7 cellular contexts compared by ENCODE assay signal in the genomic region with DNA sequence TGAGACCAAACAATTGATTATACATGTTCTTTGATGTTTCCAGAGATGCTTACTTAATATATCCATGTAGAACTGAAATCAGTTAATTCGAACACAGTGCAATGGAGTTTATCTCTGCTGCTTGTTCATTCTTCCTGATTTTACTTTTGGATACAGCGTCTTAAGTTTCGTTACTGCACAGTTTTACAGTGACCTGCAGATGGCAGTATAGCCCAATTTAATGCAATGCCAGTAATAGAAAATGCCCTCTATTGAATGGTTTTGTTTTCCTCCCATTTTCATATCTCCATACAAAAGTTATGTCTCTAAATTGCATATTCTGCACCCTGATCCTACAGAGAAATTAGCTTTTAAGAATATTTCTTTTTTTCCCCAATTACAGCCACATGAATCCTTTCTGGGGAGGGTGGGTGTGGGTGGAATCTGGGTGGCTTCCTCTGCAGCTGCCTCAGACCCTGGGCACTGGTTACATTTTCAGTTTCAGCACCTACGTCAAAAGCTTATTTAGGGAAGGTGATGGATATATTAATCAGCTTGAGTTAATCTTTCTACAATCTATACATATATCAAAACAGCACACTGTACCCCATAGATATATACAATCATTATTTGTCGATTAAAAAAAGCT.
DNase-seq lines count a peak whose midpoint lies in the region; ATAC-seq and TF ChIP-seq lines count a peak whose summit lies in the region.

No MANE protein-coding gene starts in this region.

- no peak for TF ChIP-seq POLR2A in transverse colon (IDR thresholded peaks at IDR 0.05)

- H3K4me3 ChIP-seq in mammary epithelial cell (replicated peaks in 1 of 3; ENCODE audit: insufficient read depth in 1 of 3, low read depth in 2 of 3, low read length in 3 of 3): no peak overlapping the region
- H3K4me3 ChIP-seq in left lung: no peak overlapping the region
- no peak overlapping the region for H3K4me3 ChIP-seq in transverse colon

- no peaks in the 10 kb centered on the region for H3K9me3 ChIP-seq in mammary epithelial cell (replicated peaks; ENCODE audit: insufficient read depth, low read length)
- no peaks in the 10 kb centered on the region for H3K9me3 ChIP-seq in left lung
- no peaks in the 10 kb centered on the region for H3K9me3 ChIP-seq in transverse colon

- ATAC-seq in GM19043 (IDR thresholded peaks at IDR 0.05; ENCODE audit: low read depth, unreplicated experiment) (peak; percentile 64), left lung (peak; percentile 86)

- no peaks in the 10 kb centered on the region for H4K20me1 ChIP-seq in mammary epithelial cell (ENCODE audit: insufficient read depth, low read length)

- dilution Hi-C loops in mammary epithelial cell (cut with HindIII; ENCODE audit: low sequenced_read_pairs): no loop called here

- H2AFZ ChIP-seq in mammary epithelial cell (ENCODE audit: low read depth, low read length): no peak overlapping the region

- WGBS in mammary epithelial cell (ENCODE audit: low coverage, missing lambda C conversion rate): 18% methylated on average over 5 of the region's 5 CpGs
- 21% methylated on average over 5 of the region's 5 CpGs for WGBS in transverse colon (ENCODE audit: low coverage in 1 of 2), 2 donors

- CTCF ChIA-PET in mammary epithelial cell (lab: Charles Lee; ENCODE audit: low non-redundant PET): interaction anchor here (0.8 kb wide), 1 partner anchor 10 kb away, joined by 3 read pairs; no protein-coding TSS in a partner anchor

- TF ChIP-seq EP300 in transverse colon (IDR thresholded peaks at IDR 0.05; ENCODE audit: low read depth): no peak

- H3K36me3 ChIP-seq in mammary epithelial cell (ENCODE audit: insufficient read depth, low read length) (no peaks in the 10 kb centered on the region), left lung (no peaks in the 10 kb centered on the region), transverse colon (no peaks in the 10 kb centered on the region)

- BruUV-seq in mammary epithelial cell (replicated peaks; lab: Mats Ljungman, UMichigan): no TSS peak

- intact Hi-C loops in mammary epithelial cell (cut with micrococcal nuclease) (loop anchor here (2.0 kb wide), 3 partner anchors 209 to 393 kb away; no protein-coding TSS in a partner anchor), left lung (cut with DNase I) (no loop called here), transverse colon (cut with DNase I; ENCODE audit: low total_unique reads) (no loop called here)

- H3K9ac ChIP-seq in mammary epithelial cell (ENCODE audit: insufficient read depth, low read length): no peak overlapping the region

- H3K27me3 ChIP-seq in mammary epithelial cell (ENCODE audit: insufficient read depth, low read length) (no peaks in the 10 kb centered on the region), left lung (no peaks in the 10 kb centered on the region), transverse colon (no peaks in the 10 kb centered on the region)

- DNase-seq in DMS153 (lab: John Stamatoyannopoulos, UW) (peak; percentile 26), HuH-7.5 (ENCODE audit: low spot score) (peak; percentile 29), SK-N-DZ (ENCODE audit: low spot score) (peak; percentile 30), mammary epithelial cell (peak; percentile 28), left lung (no peak), transverse colon (no peak)

- H3K27ac ChIP-seq in mammary epithelial cell (ENCODE audit: insufficient read depth, low read depth, low read length) (no peak overlapping the region), left lung (no peak overlapping the region), transverse colon (no peak overlapping the region)

- no peaks in the 10 kb centered on the region for H3K4me1 ChIP-seq in mammary epithelial cell (ENCODE audit: insufficient read depth, low read length)
- H3K4me1 ChIP-seq in left lung: no peaks in the 10 kb centered on the region
- H3K4me1 ChIP-seq in transverse colon: no peaks in the 10 kb centered on the region

- in situ Hi-C loops in mammary epithelial cell (cut with MboI; ENCODE audit: low sequenced_read_pairs in 2 of 2) (no loop called here), transverse colon (cut with MboI; ENCODE audit: low pct_ligation_motif_present in 1 of 4, low pct_unique_long_range_greater_than_20kb in 1 of 4, low sequenced_read_pairs in 3 of 4) (loop anchor here in 3 of 4 donors (10.0 kb wide), 1 partner anchor 205 kb away; no protein-coding TSS in a partner anchor)

- H3K4me2 ChIP-seq in mammary epithelial cell (ENCODE audit: insufficient read depth, low read depth, low read length): no peak overlapping the region

- H3K79me2 ChIP-seq in mammary epithelial cell (ENCODE audit: insufficient read depth, low read length): no peaks in the 10 kb centered on the region

- TF ChIP-seq CTCF in mammary epithelial cell (conservative IDR thresholded peaks at IDR 0.05 in 1 of 2, IDR thresholded peaks at IDR 0.05 in 1 of 2; ENCODE audit: extremely low read depth in 1 of 2, insufficient read depth in 1 of 2, low read depth in 1 of 2, low read length in 2 of 2) (peak; percentile 66 to 76), left lung (IDR thresholded peaks at IDR 0.05) (peak; percentile 75 to 76), transverse colon (IDR thresholded peaks at IDR 0.05) (peak; percentile 53 to 71 (median 63))

Comparison
In these comparisons a context has a peak if more than half of its experiments do, and no peak if none do; other contexts are left out.
1. DNase-seq: peak in DMS153 (single experiment), HuH-7.5 (single experiment), SK-N-DZ (single experiment) and mammary epithelial cell (single experiment); none in left lung (0 of 2) and transverse colon (single experiment).
2. in situ Hi-C loops: an anchor here in transverse colon (10.0 kb wide); none called in mammary epithelial cell.
3. Peak in every context shown above with its lines, with median percentiles within 50 percentile points of each other: CTCF ChIP-seq.